8 cellular contexts compared by ENCODE assay signal in the genomic region with DNA sequence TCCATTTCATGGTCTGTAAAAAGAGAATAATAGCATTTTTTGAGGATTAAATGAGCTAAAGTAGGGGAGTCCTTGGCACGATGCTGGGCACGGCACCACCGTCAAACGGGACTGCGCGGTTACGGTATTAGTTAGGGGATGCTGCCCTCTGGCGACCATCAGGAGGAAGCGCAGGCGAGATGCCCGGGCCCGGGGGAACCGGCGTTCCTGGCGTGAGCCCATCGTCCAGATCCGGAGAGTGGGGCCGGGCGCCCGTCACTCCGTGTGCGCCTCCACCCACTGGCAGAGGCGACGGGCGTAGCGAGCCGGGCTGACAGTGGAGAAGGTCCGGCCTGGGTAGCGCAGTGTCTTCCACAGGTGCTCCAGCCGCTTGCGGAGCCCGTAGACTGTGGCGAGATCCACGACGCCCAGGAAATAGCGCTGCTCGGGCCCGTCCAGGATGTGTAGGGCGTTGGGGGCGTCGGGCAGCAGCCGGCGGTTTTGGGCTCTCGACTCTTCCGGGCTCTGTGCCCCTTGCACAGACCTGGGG. TPM values are rescaled to one million over a fixed set of nuclear protein-coding genes. Genes with fewer than 3 reads are reported as not detected.
DNase-seq lines count a peak whose midpoint lies in the region; ATAC-seq, FAIRE-seq and TF ChIP-seq lines count a peak whose summit lies in the region.

No MANE protein-coding gene starts in this region.

- no peak overlapping the region for H3K27ac ChIP-seq in HUES6 (ENCODE audit: low read depth, low read length)
- H3K27ac ChIP-seq in astrocyte (ENCODE audit: low read depth, low read length) = no peak overlapping the region

- H3K79me2 ChIP-seq in astrocyte (ENCODE audit: insufficient read depth, low read length) = no peaks in the 10 kb centered on the region

- H3K4me1 ChIP-seq in HUES6 (ENCODE audit: control insufficient read depth, insufficient read depth, low read length) (peaks cover 15% of the 10 kb centered on the region), astrocyte (ENCODE audit: insufficient read depth, low read length) (peaks cover 44% of the 10 kb centered on the region), iPS-15b (ENCODE audit: control insufficient read depth, insufficient read depth, low read length) (peaks cover 6% of the 10 kb centered on the region)

- no peaks in the 10 kb centered on the region for H3K9me3 ChIP-seq in HUES6 (ENCODE audit: control insufficient read depth, insufficient read depth, low read depth, low read length)
- H3K9me3 ChIP-seq in astrocyte (ENCODE audit: insufficient read depth, low read depth, low read length) = no peaks in the 10 kb centered on the region
- no peaks in the 10 kb centered on the region for H3K9me3 ChIP-seq in iPS-15b (ENCODE audit: control insufficient read depth, insufficient read depth, low read length)

- H4K20me1 ChIP-seq in astrocyte (ENCODE audit: insufficient read depth, low read length) = no peaks in the 10 kb centered on the region

- H3K9ac ChIP-seq in HUES6 (ENCODE audit: low read length) (no peak overlapping the region), astrocyte (ENCODE audit: low read length) (peak overlapping the region; percentile 28), iPS-15b (ENCODE audit: low read depth, low read length) (no peak overlapping the region)

- peak; percentile 78 for TF ChIP-seq CTCF in astrocyte (IDR thresholded peaks at IDR 0.05; ENCODE audit: insufficient read depth, low read depth, low read length)

- peaks cover 27% of the 10 kb centered on the region for H3K27me3 Mint-ChIP-seq in T-helper 2 cell treated with Interferon-gamma antibody and Interleukin-4, amounts not matched to agents 5 μg/mL and 100 μg/mL, for 36 hours (ENCODE audit: low read depth)
- H3K27me3 Mint-ChIP-seq in astrocyte (ENCODE audit: low read depth, unreplicated experiment) = peaks cover 16% of the 10 kb centered on the region

- no peak overlapping the region for H3K27ac Mint-ChIP-seq in T-helper 2 cell treated with Interferon-gamma antibody and Interleukin-4, amounts not matched to agents 5 μg/mL and 100 μg/mL, for 36 hours
- H3K27ac Mint-ChIP-seq in astrocyte (ENCODE audit: unreplicated experiment) = no peak overlapping the region

- in situ Hi-C loops in Caki2 (cut with HindIII; ENCODE audit: low pct_unique_long_range_greater_than_20kb, low sequenced_read_pairs) = no loop called here

- H3K4me3 ChIP-seq in HUES6 (ENCODE audit: low read depth, low read length) = peak overlapping the region; percentile 34
- H3K4me3 ChIP-seq in astrocyte (ENCODE audit: insufficient read depth, low read depth, low read length) = no peak overlapping the region
- peak overlapping the region; percentile 45 for H3K4me3 ChIP-seq in iPS-15b (ENCODE audit: low read depth, low read length)

- no peak for FAIRE-seq in astrocyte (lab: Jason Lieb, UNC)

- H3K36me3 Mint-ChIP-seq in T-helper 2 cell treated with Interferon-gamma antibody and Interleukin-4, amounts not matched to agents 5 μg/mL and 100 μg/mL, for 36 hours (ENCODE audit: low read depth) = no peaks in the 10 kb centered on the region
- peaks cover 1% of the 10 kb centered on the region for H3K36me3 Mint-ChIP-seq in astrocyte (ENCODE audit: low read depth, unreplicated experiment)

- H3K4me1 Mint-ChIP-seq in T-helper 2 cell treated with Interferon-gamma antibody and Interleukin-4, amounts not matched to agents 5 μg/mL and 100 μg/mL, for 36 hours (ENCODE audit: low read depth) = peaks cover 31% of the 10 kb centered on the region
- peaks cover 19% of the 10 kb centered on the region for H3K4me1 Mint-ChIP-seq in astrocyte (ENCODE audit: low read depth, unreplicated experiment)

- H3K36me3 ChIP-seq in HUES6 (ENCODE audit: control insufficient read depth, insufficient read depth, low read length) = no peaks in the 10 kb centered on the region
- H3K36me3 ChIP-seq in astrocyte (ENCODE audit: insufficient read depth, low read length) = no peaks in the 10 kb centered on the region
- no peaks in the 10 kb centered on the region for H3K36me3 ChIP-seq in iPS-15b (ENCODE audit: control insufficient read depth, insufficient read depth, low read length)

- DNase-seq in Caki2 (ENCODE audit: low read depth) = peak; percentile 44
- DNase-seq in T-helper 2 cell treated with Interferon-gamma antibody and Interleukin-4, amounts not matched to agents 5 μg/mL and 100 μg/mL, for 36 hours (ENCODE audit: low spot score) = peak; percentile 71
- DNase-seq in astrocyte (ENCODE audit: low read depth) = no peak
- peak; percentile 83 for DNase-seq in stimulated activated CD4-positive, alpha-beta T cell treated with anti-CD3 and anti-CD28 coated beads, Interleukin-15, amount 100 ng/mL, for 24 hours

- H2AFZ ChIP-seq in astrocyte (ENCODE audit: low read depth, low read length) = peak overlapping the region; percentile 55

- peak overlapping the region; percentile 60 for H3K4me3 Mint-ChIP-seq in T-helper 2 cell treated with Interferon-gamma antibody and Interleukin-4, amounts not matched to agents 5 μg/mL and 100 μg/mL, for 36 hours
- no peak overlapping the region for H3K4me3 Mint-ChIP-seq in astrocyte (ENCODE audit: unreplicated experiment)

- H3K9me3 Mint-ChIP-seq in T-helper 2 cell treated with Interferon-gamma antibody and Interleukin-4, amounts not matched to agents 5 μg/mL and 100 μg/mL, for 36 hours = no peaks in the 10 kb centered on the region
- no peaks in the 10 kb centered on the region for H3K9me3 Mint-ChIP-seq in astrocyte (ENCODE audit: unreplicated experiment)

- H3K27me3 ChIP-seq in HUES6 (ENCODE audit: control insufficient read depth, insufficient read depth, low read length) (peaks cover 29% of the 10 kb centered on the region), astrocyte (ENCODE audit: insufficient read depth, low read length) (no peaks in the 10 kb centered on the region), iPS-15b (ENCODE audit: control insufficient read depth, insufficient read depth, low read length) (peaks cover 16% of the 10 kb centered on the region)

- H3K4me2 ChIP-seq in astrocyte (ENCODE audit: low read length) = peak overlapping the region; percentile 78

- ATAC-seq in GM18511 (IDR thresholded peaks at IDR 0.05; ENCODE audit: unreplicated experiment) (no peak), GM21528 (IDR thresholded peaks at IDR 0.05; ENCODE audit: low FRiP score, unreplicated experiment) (no peak)

RNA-seq across cellular contexts. Expression of gene ST6GALNAC4, which starts 4.8 kb away (rescaled TPM):
- total RNA-seq in Caki2 (2014; rRNA removed; shearing (Covaris generic); ENCODE audit: low replicate concordance) = 18.1 and 22.2 TPM in 2 replicates
- total RNA-seq in astrocyte = 14.5 and 21.7 TPM in 2 replicates

RNA-seq across cellular contexts. Expression of gene PIP5KL1, which starts 8.9 kb away (rescaled TPM):
- total RNA-seq in Caki2 (2014; rRNA removed; shearing (Covaris generic); ENCODE audit: low replicate concordance) = 6.2 and 9.2 TPM in 2 replicates
- 4.6 and 4.9 TPM in 2 replicates for total RNA-seq in astrocyte

RNA-seq across cellular contexts. Expression of gene DPM2, which starts 16.0 kb away (rescaled TPM):
- 46.9 and 54.5 TPM in 2 replicates for total RNA-seq in Caki2 (2014; rRNA removed; shearing (Covaris generic); ENCODE audit: low replicate concordance)
- 32.7 and 34.3 TPM in 2 replicates for total RNA-seq in astrocyte

RNA-seq across cellular contexts. Expression of gene ST6GALNAC6, which starts 22.3 kb away (rescaled TPM):
- 22.8 and 27.4 TPM in 2 replicates for total RNA-seq in Caki2 (2014; rRNA removed; shearing (Covaris generic); ENCODE audit: low replicate concordance)
- total RNA-seq in astrocyte = 30.4 and 37.5 TPM in 2 replicates

RNA-seq across cellular contexts. Expression of gene AK1, which starts 44.2 kb away (rescaled TPM):
- 32.4 and 51.2 TPM in 2 replicates for total RNA-seq in Caki2 (2014; rRNA removed; shearing (Covaris generic); ENCODE audit: low replicate concordance)
- 78.0 and 79.5 TPM in 2 replicates for total RNA-seq in astrocyte
